1 cellular context compared by ENCODE assay signal in genomic region chrX:54979432-54979831, GRCh38.
TF ChIP-seq lines count a peak whose summit lies in the region.

No MANE protein-coding gene starts in this region.

TF ChIP-seq in K562, 482 proteins besides CTCF, POLR2A, EP300 and RAD21:
- no peak for TF ChIP-seq GTF2B (IDR thresholded peaks at IDR 0.05; ENCODE audit: extremely low read depth, insufficient read length)
- no peak for TF ChIP-seq PHB2 (IDR thresholded peaks at IDR 0.05; ENCODE audit: low read depth)
- TF ChIP-seq C11orf30 (IDR thresholded peaks at IDR 0.05; ENCODE audit: low read depth) = no peak
- TF ChIP-seq ZNF512 (tag; IDR thresholded peaks at IDR 0.05) = no peak
- TF ChIP-seq HOMEZ (CRISPR knock-in tag; IDR thresholded peaks at IDR 0.05) = no peak
